In the genomic region with DNA sequence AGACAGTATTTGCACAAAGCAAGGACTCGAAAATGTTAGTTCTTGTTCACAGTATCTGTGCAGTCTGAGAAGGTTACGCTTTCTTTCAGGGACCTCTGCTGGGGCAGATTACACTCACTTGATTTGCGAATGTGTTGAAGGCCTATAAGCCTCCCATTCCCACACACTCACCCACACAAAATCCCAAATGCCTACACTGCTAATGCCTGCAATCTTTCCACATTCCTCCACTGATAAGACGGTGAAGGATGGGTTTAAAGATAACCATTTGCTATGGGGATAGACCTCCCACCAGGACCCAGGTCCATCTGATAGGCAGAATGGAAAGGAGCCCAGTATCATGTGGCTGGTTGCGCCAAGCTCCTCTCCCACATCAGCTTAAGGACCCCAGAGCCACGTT, we compare ENCODE assay signal across 2 cellular contexts.
TF ChIP-seq lines count a peak whose summit lies in the region.

No MANE protein-coding gene starts in this region.

TF ChIP-seq in GM23338, 12 proteins besides CTCF, POLR2A, EP300 and RAD21 (continues in another document):
- TF ChIP-seq, protein P1, sequence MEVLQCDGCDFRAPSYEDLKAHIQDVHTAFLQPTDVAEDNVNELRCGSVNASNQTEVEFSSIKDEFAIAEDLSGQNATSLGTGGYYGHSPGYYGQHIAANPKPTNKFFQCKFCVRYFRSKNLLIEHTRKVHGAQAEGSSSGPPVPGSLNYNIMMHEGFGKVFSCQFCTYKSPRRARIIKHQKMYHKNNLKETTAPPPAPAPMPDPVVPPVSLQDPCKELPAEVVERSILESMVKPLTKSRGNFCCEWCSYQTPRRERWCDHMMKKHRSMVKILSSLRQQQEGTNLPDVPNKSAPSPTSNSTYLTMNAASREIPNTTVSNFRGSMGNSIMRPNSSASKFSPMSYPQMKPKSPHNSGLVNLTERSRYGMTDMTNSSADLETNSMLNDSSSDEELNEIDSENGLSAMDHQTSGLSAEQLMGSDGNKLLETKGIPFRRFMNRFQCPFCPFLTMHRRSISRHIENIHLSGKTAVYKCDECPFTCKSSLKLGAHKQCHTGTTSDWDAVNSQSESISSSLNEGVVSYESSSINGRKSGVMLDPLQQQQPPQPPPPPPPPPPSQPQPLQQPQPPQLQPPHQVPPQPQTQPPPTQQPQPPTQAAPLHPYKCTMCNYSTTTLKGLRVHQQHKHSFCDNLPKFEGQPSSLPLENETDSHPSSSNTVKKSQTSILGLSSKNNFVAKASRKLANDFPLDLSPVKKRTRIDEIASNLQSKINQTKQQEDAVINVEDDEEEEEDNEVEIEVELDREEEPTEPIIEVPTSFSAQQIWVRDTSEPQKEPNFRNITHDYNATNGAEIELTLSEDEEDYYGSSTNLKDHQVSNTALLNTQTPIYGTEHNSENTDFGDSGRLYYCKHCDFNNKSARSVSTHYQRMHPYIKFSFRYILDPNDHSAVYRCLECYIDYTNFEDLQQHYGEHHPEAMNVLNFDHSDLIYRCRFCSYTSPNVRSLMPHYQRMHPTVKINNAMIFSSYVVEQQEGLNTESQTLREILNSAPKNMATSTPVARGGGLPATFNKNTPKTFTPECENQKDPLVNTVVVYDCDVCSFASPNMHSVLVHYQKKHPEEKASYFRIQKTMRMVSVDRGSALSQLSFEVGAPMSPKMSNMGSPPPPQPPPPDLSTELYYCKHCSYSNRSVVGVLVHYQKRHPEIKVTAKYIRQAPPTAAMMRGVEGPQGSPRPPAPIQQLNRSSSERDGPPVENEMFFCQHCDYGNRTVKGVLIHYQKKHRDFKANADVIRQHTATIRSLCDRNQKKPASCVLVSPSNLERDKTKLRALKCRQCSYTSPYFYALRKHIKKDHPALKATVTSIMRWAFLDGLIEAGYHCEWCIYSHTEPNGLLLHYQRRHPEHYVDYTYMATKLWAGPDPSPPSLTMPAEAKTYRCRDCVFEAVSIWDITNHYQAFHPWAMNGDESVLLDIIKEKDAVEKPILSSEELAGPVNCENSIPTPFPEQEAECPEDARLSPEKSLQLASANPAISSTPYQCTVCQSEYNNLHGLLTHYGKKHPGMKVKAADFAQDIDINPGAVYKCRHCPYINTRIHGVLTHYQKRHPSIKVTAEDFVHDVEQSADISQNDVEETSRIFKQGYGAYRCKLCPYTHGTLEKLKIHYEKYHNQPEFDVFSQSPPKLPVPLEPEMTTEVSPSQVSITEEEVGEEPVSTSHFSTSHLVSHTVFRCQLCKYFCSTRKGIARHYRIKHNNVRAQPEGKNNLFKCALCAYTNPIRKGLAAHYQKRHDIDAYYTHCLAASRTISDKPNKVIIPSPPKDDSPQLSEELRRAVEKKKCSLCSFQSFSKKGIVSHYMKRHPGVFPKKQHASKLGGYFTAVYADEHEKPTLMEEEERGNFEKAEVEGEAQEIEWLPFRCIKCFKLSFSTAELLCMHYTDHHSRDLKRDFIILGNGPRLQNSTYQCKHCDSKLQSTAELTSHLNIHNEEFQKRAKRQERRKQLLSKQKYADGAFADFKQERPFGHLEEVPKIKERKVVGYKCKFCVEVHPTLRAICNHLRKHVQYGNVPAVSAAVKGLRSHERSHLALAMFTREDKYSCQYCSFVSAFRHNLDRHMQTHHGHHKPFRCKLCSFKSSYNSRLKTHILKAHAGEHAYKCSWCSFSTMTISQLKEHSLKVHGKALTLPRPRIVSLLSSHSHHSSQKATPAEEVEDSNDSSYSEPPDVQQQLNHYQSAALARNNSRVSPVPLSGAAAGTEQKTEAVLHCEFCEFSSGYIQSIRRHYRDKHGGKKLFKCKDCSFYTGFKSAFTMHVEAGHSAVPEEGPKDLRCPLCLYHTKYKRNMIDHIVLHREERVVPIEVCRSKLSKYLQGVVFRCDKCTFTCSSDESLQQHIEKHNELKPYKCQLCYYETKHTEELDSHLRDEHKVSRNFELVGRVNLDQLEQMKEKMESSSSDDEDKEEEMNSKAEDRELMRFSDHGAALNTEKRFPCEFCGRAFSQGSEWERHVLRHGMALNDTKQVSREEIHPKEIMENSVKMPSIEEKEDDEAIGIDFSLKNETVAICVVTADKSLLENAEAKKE (CRISPR knock-in tag; IDR thresholded peaks at IDR 0.05) = no peak
- TF ChIP-seq JUNB (IDR thresholded peaks at IDR 0.05; ENCODE audit: unreplicated experiment) = no peak
- TF ChIP-seq EZH2phosphoT487 (IDR thresholded peaks at IDR 0.05; ENCODE audit: unreplicated experiment) = no peak
- no peak for TF ChIP-seq POLR2AphosphoS5 (IDR thresholded peaks at IDR 0.05; ENCODE audit: low read depth)
- TF ChIP-seq CREB1 (CRISPR knock-in tag; IDR thresholded peaks at IDR 0.05; ENCODE audit: low read depth) = no peak
- TF ChIP-seq, protein P2, sequence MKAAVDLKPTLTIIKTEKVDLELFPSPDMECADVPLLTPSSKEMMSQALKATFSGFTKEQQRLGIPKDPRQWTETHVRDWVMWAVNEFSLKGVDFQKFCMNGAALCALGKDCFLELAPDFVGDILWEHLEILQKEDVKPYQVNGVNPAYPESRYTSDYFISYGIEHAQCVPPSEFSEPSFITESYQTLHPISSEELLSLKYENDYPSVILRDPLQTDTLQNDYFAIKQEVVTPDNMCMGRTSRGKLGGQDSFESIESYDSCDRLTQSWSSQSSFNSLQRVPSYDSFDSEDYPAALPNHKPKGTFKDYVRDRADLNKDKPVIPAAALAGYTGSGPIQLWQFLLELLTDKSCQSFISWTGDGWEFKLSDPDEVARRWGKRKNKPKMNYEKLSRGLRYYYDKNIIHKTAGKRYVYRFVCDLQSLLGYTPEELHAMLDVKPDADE (IDR thresholded peaks at IDR 0.05) = no peak
- no peak for TF ChIP-seq ZNF114 (CRISPR knock-in tag; IDR thresholded peaks at IDR 0.05)
- TF ChIP-seq REST (IDR thresholded peaks at IDR 0.05; ENCODE audit: unreplicated experiment) = no peak
- TF ChIP-seq STAT1 (IDR thresholded peaks at IDR 0.05; ENCODE audit: unreplicated experiment) = no peak
- no peak for TF ChIP-seq ZNF331 (CRISPR knock-in tag; IDR thresholded peaks at IDR 0.05; ENCODE audit: low read depth)

TF ChIP-seq in HepG2, 621 proteins besides CTCF, POLR2A, EP300 and RAD21 (continued from another document):
- TF ChIP-seq, protein P3, sequence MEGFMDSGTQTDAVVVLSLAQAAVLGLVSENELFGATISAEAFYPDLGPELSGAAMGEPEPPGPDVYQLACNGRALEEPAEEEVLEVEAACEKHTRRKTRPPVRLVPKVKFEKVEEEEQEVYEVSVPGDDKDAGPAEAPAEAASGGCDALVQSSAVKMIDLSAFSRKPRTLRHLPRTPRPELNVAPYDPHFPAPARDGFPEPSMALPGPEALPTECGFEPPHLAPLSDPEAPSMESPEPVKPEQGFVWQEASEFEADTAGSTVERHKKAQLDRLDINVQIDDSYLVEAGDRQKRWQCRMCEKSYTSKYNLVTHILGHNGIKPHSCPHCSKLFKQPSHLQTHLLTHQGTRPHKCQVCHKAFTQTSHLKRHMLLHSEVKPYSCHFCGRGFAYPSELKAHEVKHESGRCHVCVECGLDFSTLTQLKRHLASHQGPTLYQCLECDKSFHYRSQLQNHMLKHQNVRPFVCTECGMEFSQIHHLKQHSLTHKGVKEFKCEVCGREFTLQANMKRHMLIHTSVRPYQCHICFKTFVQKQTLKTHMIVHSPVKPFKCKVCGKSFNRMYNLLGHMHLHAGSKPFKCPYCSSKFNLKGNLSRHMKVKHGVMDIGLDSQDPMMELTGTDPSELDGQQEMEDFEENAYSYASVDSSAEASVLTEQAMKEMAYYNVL (CRISPR knock-in tag; IDR thresholded peaks at IDR 0.05; ENCODE audit: borderline replicate concordance) = no peak
- no peak for TF ChIP-seq ZNF724P (CRISPR knock-in tag; IDR thresholded peaks at IDR 0.05; ENCODE audit: borderline replicate concordance)
- TF ChIP-seq ZNF382 (CRISPR knock-in tag; IDR thresholded peaks at IDR 0.05; ENCODE audit: borderline replicate concordance) = no peak
- TF ChIP-seq ISX (CRISPR knock-in tag; conservative IDR thresholded peaks at IDR 0.05) = no peak
- no peak for TF ChIP-seq ELF3 (CRISPR knock-in tag; IDR thresholded peaks at IDR 0.05)
